Comparison of ENCODE assay signal across 20 cellular contexts in genomic region chr3:105762749-105763673, GRCh38.
DNase-seq lines count a peak whose midpoint lies in the region; ATAC-seq and TF ChIP-seq lines count a peak whose summit lies in the region.
"Had no signal": no experiment of that assay in that cellular context is flagged by ENCODE, and none has a peak within 500 bp of the region (broad histone marks: within the 10 kb centered on the region; RNA-seq: fewer than 3 reads in every experiment).

No MANE protein-coding gene starts in this region.

- intact Hi-C loops in activated CD4-positive, alpha-beta T cell treated with anti-CD3 and anti-CD28 coated beads for 36 hours (cut with DNase I, micrococcal nuclease), result no loop called here
- intact Hi-C loops in naive thymus-derived CD4-positive, alpha-beta T cell (cut with micrococcal nuclease), result no loop called here
- intact Hi-C loops in testis (cut with DNase I; ENCODE audit: low total_unique reads), result no loop called here

- peak; percentile 36 for DNase-seq in activated CD4-positive, alpha-beta T cell treated with anti-CD3 and anti-CD28 coated beads for 36 hours
- DNase-seq in activated CD4-positive, alpha-beta T cell treated with anti-CD3 and anti-CD28 coated beads, Interleukin-2, amount 50 U/mL, for 48 hours, result no peak
- no peak for DNase-seq in CD8-positive, alpha-beta memory T cell
- DNase-seq in amniotic epithelial cell (ENCODE audit: low read depth) (peak; percentile 12), testis (no peak)
- DNase-seq in naive thymus-derived CD4-positive, alpha-beta T cell, result no peak
- DNase-seq: activated B cell treated with CpG ODN at 0.5 μM for 24 hours; colonic mucosa; DMS 273 treated with DMSO at 0.1 percent for 48 hours; heart left ventricle; left ventricle myocardium inferior; midbrain; NCI-H1436 treated with DMSO at 0.1 percent for 48 hours; NCI-H510A treated with DMSO at 0.1 percent for 48 hours; stimulated activated CD4-positive, alpha-beta T cell treated with anti-CD3 and anti-CD28 coated beads, Interleukin-4, amount 100 ng/mL, for 4 hours; T1000 had no signal

- no peak for TF ChIP-seq CTCF in testis (IDR thresholded peaks at IDR 0.05)

- CTCF ChIA-PET in activated CD4-positive, alpha-beta T cell treated with anti-CD3 and anti-CD28 coated beads for 36 hours (lab: Charles Lee), result no interaction called here
- CTCF ChIA-PET in CD8-positive, alpha-beta memory T cell (lab: Charles Lee), result interaction anchor here (1.4 kb wide), 1 partner anchor 9 kb away, joined by 4 read pairs; no protein-coding TSS in a partner anchor
- CTCF ChIA-PET in naive thymus-derived CD4-positive, alpha-beta T cell (lab: Charles Lee), result no interaction called here

- peaks cover 32% of the 10 kb centered on the region for H3K9me3 Mint-ChIP-seq in activated CD4-positive, alpha-beta T cell treated with anti-CD3 and anti-CD28 coated beads for 36 hours (ENCODE audit: low read depth)
- H3K9me3 Mint-ChIP-seq in CD8-positive, alpha-beta memory T cell, result peaks cover 7 to 31% (median 24%) of the 10 kb centered on the region in 5 donors
- peaks cover 8 to 40% (median 25%) of the 10 kb centered on the region in 11 donors for H3K9me3 Mint-ChIP-seq in naive thymus-derived CD4-positive, alpha-beta T cell

- H3K27me3 ChIP-seq in CD8-positive, alpha-beta memory T cell (ENCODE audit: insufficient read depth, low read length, poor library complexity, severe bottlenecking), result no peaks in the 10 kb centered on the region
- no peaks in the 10 kb centered on the region for H3K27me3 ChIP-seq in naive thymus-derived CD4-positive, alpha-beta T cell (ENCODE audit: control insufficient read depth in 2 of 2, insufficient read depth in 2 of 2, low read length in 2 of 2)
- no peaks in the 10 kb centered on the region for H3K27me3 ChIP-seq in testis
- H3K27me3 ChIP-seq: colonic mucosa, heart left ventricle, neural progenitor cell had no signal

- no peak for ATAC-seq in activated CD4-positive, alpha-beta T cell treated with anti-CD3 and anti-CD28 coated beads for 36 hours
- no peak for ATAC-seq in naive thymus-derived CD4-positive, alpha-beta T cell
- ATAC-seq in HG03135 (IDR thresholded peaks at IDR 0.05; ENCODE audit: unreplicated experiment), result no peak
- no peak for ATAC-seq in GM18505 (IDR thresholded peaks at IDR 0.05; ENCODE audit: unreplicated experiment)
- ATAC-seq: heart left ventricle had no signal

- WGBS in testis, 2 donors, result 96 to 97% methylated on average over 12 to 13 of the region's 13 CpGs

- H3K36me3 Mint-ChIP-seq in activated CD4-positive, alpha-beta T cell treated with anti-CD3 and anti-CD28 coated beads for 36 hours (ENCODE audit: low read depth), result peaks cover 73% of the 10 kb centered on the region
- peaks cover 35 to 70% (median 54%) of the 10 kb centered on the region in 3 donors for H3K36me3 Mint-ChIP-seq in CD8-positive, alpha-beta memory T cell
- peaks cover 26 to 72% (median 38%) of the 10 kb centered on the region in 5 donors for H3K36me3 Mint-ChIP-seq in naive thymus-derived CD4-positive, alpha-beta T cell

- H3K4me1 Mint-ChIP-seq in activated CD4-positive, alpha-beta T cell treated with anti-CD3 and anti-CD28 coated beads for 36 hours, result peaks cover 62% of the 10 kb centered on the region
- peaks cover 74 to 93% (median 88%) of the 10 kb centered on the region in 3 donors for H3K4me1 Mint-ChIP-seq in CD8-positive, alpha-beta memory T cell
- peaks cover 39 to 86% (median 74%) of the 10 kb centered on the region in 7 donors for H3K4me1 Mint-ChIP-seq in naive thymus-derived CD4-positive, alpha-beta T cell
- H3K4me1 Mint-ChIP-seq: neural progenitor cell had no signal

- H3K4me3 ChIP-seq in CD8-positive, alpha-beta memory T cell (ENCODE audit: low read length), result no peak overlapping the region
- H3K4me3 ChIP-seq in naive thymus-derived CD4-positive, alpha-beta T cell (ENCODE audit: low read length), result no peak overlapping the region
- no peak overlapping the region for H3K4me3 ChIP-seq in testis
- H3K4me3 ChIP-seq: colonic mucosa, heart left ventricle, left ventricle myocardium inferior, neural progenitor cell had no signal

- no peaks in the 10 kb centered on the region for H3K36me3 ChIP-seq in CD8-positive, alpha-beta memory T cell (ENCODE audit: insufficient read depth, low read length)
- H3K36me3 ChIP-seq in naive thymus-derived CD4-positive, alpha-beta T cell (ENCODE audit: control insufficient read depth in 2 of 3, insufficient read depth in 3 of 3, low read length in 3 of 3), result peaks cover 0 to 24% (median 4%) of the 10 kb centered on the region in 3 experiments
- no peaks in the 10 kb centered on the region for H3K36me3 ChIP-seq in testis (ENCODE audit: low read depth, missing control alignments)
- H3K36me3 ChIP-seq: colonic mucosa, neural progenitor cell had no signal

- no peak overlapping the region for H3K4me3 Mint-ChIP-seq in activated CD4-positive, alpha-beta T cell treated with anti-CD3 and anti-CD28 coated beads for 36 hours
- peak overlapping the region; percentile 2 to 60 (median 26) for H3K4me3 Mint-ChIP-seq in CD8-positive, alpha-beta memory T cell
- H3K4me3 Mint-ChIP-seq in naive thymus-derived CD4-positive, alpha-beta T cell, result peak overlapping the region in 2 of 10 donors; percentile 17 to 26
- H3K4me3 Mint-ChIP-seq: neural progenitor cell had no signal

- H3K27ac Mint-ChIP-seq in activated CD4-positive, alpha-beta T cell treated with anti-CD3 and anti-CD28 coated beads for 36 hours, result peak overlapping the region; percentile 77
- H3K27ac Mint-ChIP-seq in CD8-positive, alpha-beta memory T cell, result peak overlapping the region; percentile 41 to 80 (median 67)
- peak overlapping the region; percentile 45 to 90 (median 79) for H3K27ac Mint-ChIP-seq in naive thymus-derived CD4-positive, alpha-beta T cell
- H3K27ac Mint-ChIP-seq: activated B cell treated with CpG ODN at 0.5 μM for 24 hours, neural progenitor cell had no signal

- no peaks in the 10 kb centered on the region for H3K27me3 Mint-ChIP-seq in activated CD4-positive, alpha-beta T cell treated with anti-CD3 and anti-CD28 coated beads for 36 hours
- H3K27me3 Mint-ChIP-seq in CD8-positive, alpha-beta memory T cell, result no peaks in the 10 kb centered on the region
- no peaks in the 10 kb centered on the region for H3K27me3 Mint-ChIP-seq in naive thymus-derived CD4-positive, alpha-beta T cell
- H3K27me3 Mint-ChIP-seq: activated B cell treated with CpG ODN at 0.5 μM for 24 hours, IgD-negative memory B cell had no signal

- TF ChIP-seq POLR2A in testis (IDR thresholded peaks at IDR 0.05) (no peak), GM18505 (IDR thresholded peaks at IDR 0.05; ENCODE audit: borderline replicate concordance, extremely low read depth, insufficient read depth, insufficient read length) (no peak)

- peaks cover 6% of the 10 kb centered on the region for H3K9me3 ChIP-seq in CD8-positive, alpha-beta memory T cell (ENCODE audit: low read length)
- peaks cover 0 to 22% (median 0%) of the 10 kb centered on the region in 3 experiments for H3K9me3 ChIP-seq in naive thymus-derived CD4-positive, alpha-beta T cell (ENCODE audit: control insufficient read depth in 2 of 3, low read length in 3 of 3)
- no peaks in the 10 kb centered on the region for H3K9me3 ChIP-seq in testis
- H3K9me3 ChIP-seq: colonic mucosa had no signal

- H3K27ac ChIP-seq in CD8-positive, alpha-beta memory T cell (ENCODE audit: low read depth, low read length), result no peak overlapping the region
- no peak overlapping the region for H3K27ac ChIP-seq in naive thymus-derived CD4-positive, alpha-beta T cell (ENCODE audit: low read depth, low read length)
- no peak overlapping the region for H3K27ac ChIP-seq in testis
- H3K27ac ChIP-seq: colonic mucosa, left ventricle myocardium inferior, neural progenitor cell had no signal

- peaks cover 50% of the 10 kb centered on the region for H3K4me1 ChIP-seq in CD8-positive, alpha-beta memory T cell (ENCODE audit: insufficient read depth, low read length)
- peaks cover 32 to 49% of the 10 kb centered on the region in 2 donors for H3K4me1 ChIP-seq in naive thymus-derived CD4-positive, alpha-beta T cell (ENCODE audit: control insufficient read depth in 2 of 2, insufficient read depth in 2 of 2, low read length in 2 of 2)
- H3K4me1 ChIP-seq in testis, result no peaks in the 10 kb centered on the region
- H3K4me1 ChIP-seq: colonic mucosa, neural progenitor cell had no signal

- POLR2A ChIA-PET in activated CD4-positive, alpha-beta T cell treated with anti-CD3 and anti-CD28 coated beads for 36 hours (lab: Charles Lee), result no interaction called here
- POLR2A ChIA-PET in CD8-positive, alpha-beta memory T cell (lab: Charles Lee), result interaction anchor here (0.7 to 1.5 kb wide), 2 partner anchors 10 to 197 kb away, joined by 3 read pairs; no protein-coding TSS in a partner anchor
- POLR2A ChIA-PET in naive thymus-derived CD4-positive, alpha-beta T cell (lab: Charles Lee), result no interaction called here

Comparison
In these comparisons a context has a peak if more than half of its experiments do, and no peak if none do; other contexts are left out.
1. DNase-seq: peak in activated CD4-positive, alpha-beta T cell treated with anti-CD3 and anti-CD28 coated beads for 36 hours (single experiment) and amniotic epithelial cell (single experiment); none in activated CD4-positive, alpha-beta T cell treated with anti-CD3 and anti-CD28 coated beads, Interleukin-2, amount 50 U/mL, for 48 hours (0 of 2), CD8-positive, alpha-beta memory T cell (0 of 5), naive thymus-derived CD4-positive, alpha-beta T cell (0 of 9) and testis (single experiment).
2. Peak in every context shown above with its lines, with median percentiles within 50 percentile points of each other: H3K27ac Mint-ChIP-seq.